In genomic region chr14:50943943-50944646, GRCh38 we compare ENCODE assay signal across 8 cellular contexts. TPM values are rescaled to one million over a fixed set of nuclear protein-coding genes. Genes with fewer than 3 reads are reported as not detected.
DNase-seq lines count a peak whose midpoint lies in the region; ATAC-seq and TF ChIP-seq lines count a peak whose summit lies in the region.

Gene PYGL, minus strand, starts transcription at chr14:50944483. Its CDS starts 80 bp downstream, at chr14:50944403.

- H3K27me3 ChIP-seq in neural progenitor cell: peaks cover 10% of the 10 kb centered on the region
- H3K27me3 ChIP-seq in vagina: no peaks in the 10 kb centered on the region

- peaks cover 3% of the 10 kb centered on the region for H3K79me2 ChIP-seq in neural progenitor cell (ENCODE audit: low read depth)

- TF ChIP-seq CTCF in neural progenitor cell (IDR thresholded peaks at IDR 0.05) (no peak), vagina (IDR thresholded peaks at IDR 0.05) (no peak)

- ATAC-seq in HG02588 (IDR thresholded peaks at IDR 0.05; ENCODE audit: unreplicated experiment): peak; percentile 55
- ATAC-seq in activated T-cell treated with anti-CD3 and anti-CD28 coated beads, Interleukin-2, amount 50 U/mL, for 72 hours (replicated peaks in 1 of 2): peak; percentile 76 to 80

- H3K4me2 ChIP-seq in neural progenitor cell: peak within 1 kb of the TSS; percentile 87

- intact Hi-C loops in vagina (cut with DNase I): loop anchor here (10.0 kb wide), 1 partner anchor 291 kb away; no protein-coding TSS in a partner anchor

- H3K4me3 ChIP-seq in neural progenitor cell (peak within 1 kb of the TSS; percentile 69), vagina (peak within 1 kb of the TSS; percentile 79 to 92)

- H3K9me3 Mint-ChIP-seq in activated T-cell treated with anti-CD3 and anti-CD28 coated beads, Interleukin-2, amount 50 U/mL, for 72 hours: no peaks in the 10 kb centered on the region
- no peaks in the 10 kb centered on the region for H3K9me3 Mint-ChIP-seq in neural progenitor cell

- H4K20me1 ChIP-seq in neural progenitor cell (ENCODE audit: low read depth): no peaks in the 10 kb centered on the region

- peaks cover 27% of the 10 kb centered on the region for H3K27me3 Mint-ChIP-seq in activated T-cell treated with anti-CD3 and anti-CD28 coated beads, Interleukin-2, amount 50 U/mL, for 72 hours (ENCODE audit: low read depth)
- H3K27me3 Mint-ChIP-seq in neural progenitor cell (ENCODE audit: insufficient read depth, low read depth): peaks cover 5% of the 10 kb centered on the region

- TF ChIP-seq POLR2A in vagina (IDR thresholded peaks at IDR 0.05): peak in 1 of 2 donors; percentile 50

- H2AFZ ChIP-seq in neural progenitor cell (replicated peaks): peak within 1 kb of the TSS; percentile 96

- no peak within 1 kb of the TSS for H3K9ac ChIP-seq in neural progenitor cell

- peaks cover 2 to 3% of the 10 kb centered on the region in 2 donors for H3K36me3 Mint-ChIP-seq in activated T-cell treated with anti-CD3 and anti-CD28 coated beads, Interleukin-2, amount 50 U/mL, for 72 hours (ENCODE audit: insufficient read depth in 2 of 2)
- H3K36me3 Mint-ChIP-seq in neural progenitor cell: peaks cover 5% of the 10 kb centered on the region

- peaks cover 25% of the 10 kb centered on the region for H3F3A ChIP-seq in neural progenitor cell (ENCODE audit: low read depth)

- peak within 1 kb of the TSS; percentile 69 for H3K27ac Mint-ChIP-seq in activated T-cell treated with anti-CD3 and anti-CD28 coated beads, Interleukin-2, amount 50 U/mL, for 72 hours
- H3K27ac Mint-ChIP-seq in neural progenitor cell: peak within 1 kb of the TSS; percentile 37

- H3K9me3 ChIP-seq in neural progenitor cell (ENCODE audit: low read depth) (no peaks in the 10 kb centered on the region), vagina (no peaks in the 10 kb centered on the region)

- DNase-seq in NCI-H2029 (lab: John Stamatoyannopoulos, UW) (peak; percentile 52), NCI-H2029 treated with DMSO at 0.1 percent for 48 hours (lab: John Stamatoyannopoulos, UW) (no peak), NCI-H526 treated with DMSO at 0.1 percent for 48 hours (lab: John Stamatoyannopoulos, UW) (peak; percentile 14), germinal center (ENCODE audit: low spot score) (peak; percentile 58), neural progenitor cell (ENCODE audit: low spot score) (peak; percentile 89), vagina (ENCODE audit: extremely low spot score in 2 of 2) (no peak)
- DNase-seq in activated T-cell treated with anti-CD3 and anti-CD28 coated beads, Interleukin-2, amount 50 U/mL, for 72 hours: peak; percentile 35 to 52

- H3K36me3 ChIP-seq in neural progenitor cell (no peaks in the 10 kb centered on the region), vagina (no peaks in the 10 kb centered on the region)

- H3K4me3 Mint-ChIP-seq in activated T-cell treated with anti-CD3 and anti-CD28 coated beads, Interleukin-2, amount 50 U/mL, for 72 hours: peak within 1 kb of the TSS; percentile 84 to 94
- H3K4me3 Mint-ChIP-seq in neural progenitor cell: peak within 1 kb of the TSS; percentile 92

- H3K27ac ChIP-seq in neural progenitor cell (no peak within 1 kb of the TSS), vagina (peak within 1 kb of the TSS; percentile 90)

- H3K4me1 ChIP-seq in neural progenitor cell (no peaks in the 10 kb centered on the region), vagina (peaks cover 14% of the 10 kb centered on the region)

- peaks cover 6% of the 10 kb centered on the region for H3K4me1 Mint-ChIP-seq in activated T-cell treated with anti-CD3 and anti-CD28 coated beads, Interleukin-2, amount 50 U/mL, for 72 hours (ENCODE audit: low read depth)
- H3K4me1 Mint-ChIP-seq in neural progenitor cell: peaks cover 18% of the 10 kb centered on the region

RNA-seq across cellular contexts. Expression of gene PYGL, which starts in this region (rescaled TPM):
- under 1 TPM; 0.50 to 0.60 TPM for total RNA-seq in activated T-cell treated with anti-CD3 and anti-CD28 coated beads, Interleukin-2, amount 50 U/mL, for 72 hours
- 63.0 and 63.5 TPM in 2 replicates for total RNA-seq in neural progenitor cell (ENCODE audit: low replicate concordance)
- 84.0 TPM for total RNA-seq in vagina

Comparison
In these comparisons a context has a peak if more than half of its experiments do, and no peak if none do; other contexts are left out.
1. RNA of gene PYGL (total RNA-seq): 84.0 TPM in vagina (single experiment) and 63.0 to 63.5 TPM in neural progenitor cell; 0.50 to 0.60 TPM in activated T-cell treated with anti-CD3 and anti-CD28 coated beads, Interleukin-2, amount 50 U/mL, for 72 hours; every median in the first group is over 10 times any median in the second.
2. DNase-seq: peak in NCI-H2029 (single experiment), NCI-H526 treated with DMSO at 0.1 percent for 48 hours (single experiment), germinal center (single experiment) and neural progenitor cell (single experiment); none in NCI-H2029 treated with DMSO at 0.1 percent for 48 hours (single experiment) and vagina (0 of 2).
3. Peak in DNase-seq and ATAC-seq in activated T-cell treated with anti-CD3 and anti-CD28 coated beads, Interleukin-2, amount 50 U/mL, for 72 hours; RNA of the gene not detected or under 1 TPM.